ENCODE assay signal across 19 cellular contexts in the genomic region with DNA sequence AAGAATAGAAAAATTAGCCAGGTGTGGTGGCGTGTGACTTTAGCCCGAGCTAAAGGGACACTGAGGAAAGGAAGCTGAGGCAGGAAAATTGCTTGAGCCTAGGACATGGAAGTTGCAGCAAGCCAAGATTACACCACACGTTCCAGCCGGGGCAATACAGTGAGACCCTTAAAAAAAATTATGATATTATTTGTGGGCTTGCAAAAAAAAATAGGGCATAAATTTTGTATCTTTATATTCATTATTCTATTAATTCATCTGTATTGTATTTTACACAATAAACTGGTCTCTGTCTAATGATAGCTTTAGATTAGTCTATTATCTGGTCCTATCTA. TPM values are rescaled to one million over a fixed set of nuclear protein-coding genes. Genes with fewer than 3 reads are reported as not detected.
DNase-seq lines count a peak whose midpoint lies in the region; ATAC-seq and TF ChIP-seq lines count a peak whose summit lies in the region.
"Had no signal": no experiment of that assay in that cellular context is flagged by ENCODE, and none has a peak within 500 bp of the region (broad histone marks: within the 10 kb centered on the region; RNA-seq: fewer than 3 reads in every experiment).

No MANE protein-coding gene starts in this region.

- in situ Hi-C loops in Panc1 (cut with HindIII; ENCODE audit: low pct_unique_long_range_greater_than_20kb, low sequenced_read_pairs), result no loop called here
- in situ Hi-C loops in mammary epithelial cell (cut with MboI; ENCODE audit: low sequenced_read_pairs in 2 of 2), result no loop called here

- peaks cover 0 to 41% of the 10 kb centered on the region in 2 donors for H3K36me3 Mint-ChIP-seq in activated naive CD4-positive, alpha-beta T cell treated with anti-CD3 and anti-CD28 coated beads, Interleukin-2, amount 50 U/mL, for 72 hours
- H3K36me3 Mint-ChIP-seq in stimulated activated memory B cell treated with anti-CD40 and anti-IgM and Interleukin-4, amounts not matched to agents 10 μg/mL and 1 μg/mL and 100 μg/mL, for 72 hours, result peaks cover 47% of the 10 kb centered on the region

- H3K27ac ChIP-seq in Panc1 (ENCODE audit: low read length) (peak overlapping the region; percentile 57; the same call in 1 of the 2 replicates), mammary epithelial cell (ENCODE audit: insufficient read depth, low read depth, low read length) (peak overlapping the region; percentile 64)
- H3K27ac ChIP-seq: pancreas, right atrium auricular region had no signal

- no peak overlapping the region for H3K9ac ChIP-seq in mammary epithelial cell (ENCODE audit: insufficient read depth, low read length)

- H3K4me2 ChIP-seq in mammary epithelial cell (ENCODE audit: insufficient read depth, low read depth, low read length), result no peak overlapping the region

- dilution Hi-C loops in mammary epithelial cell (cut with HindIII; ENCODE audit: low sequenced_read_pairs), result no loop called here

- BruUV-seq in Panc1 (replicated peaks; lab: Mats Ljungman, UMichigan), result no TSS peak
- no TSS peak for BruUV-seq in mammary epithelial cell (replicated peaks; lab: Mats Ljungman, UMichigan)

- no peak overlapping the region for H2AFZ ChIP-seq in mammary epithelial cell (ENCODE audit: low read depth, low read length)

- peaks cover 9% of the 10 kb centered on the region for H3K4me1 Mint-ChIP-seq in stimulated activated memory B cell treated with anti-CD40 and anti-IgM and Interleukin-4, amounts not matched to agents 10 μg/mL and 1 μg/mL and 100 μg/mL, for 72 hours
- H3K4me1 Mint-ChIP-seq: CD14-positive monocyte had no signal

- POLR2A ChIA-PET in Panc1 (lab: Charles Lee), result interaction anchor here (0.7 kb wide), 1 partner anchor 67 kb away, joined by 3 read pairs; no protein-coding TSS in a partner anchor

- no peaks in the 10 kb centered on the region for H3K27me3 Mint-ChIP-seq in stimulated activated memory B cell treated with anti-CD40 and anti-IgM and Interleukin-4, amounts not matched to agents 10 μg/mL and 1 μg/mL and 100 μg/mL, for 72 hours
- H3K27me3 Mint-ChIP-seq: naive thymus-derived CD4-positive, alpha-beta T cell had no signal

- 80% methylated on average over 1 of the region's 4 CpGs for whole genome bisulfite sequencing in mammary epithelial cell (ENCODE audit: low coverage, missing lambda C conversion rate)

- H3K4me1 ChIP-seq in Panc1 (ENCODE audit: control insufficient read depth, insufficient read depth, low read length) (peaks cover 10% of the 10 kb centered on the region), mammary epithelial cell (ENCODE audit: insufficient read depth, low read length) (peaks cover 11% of the 10 kb centered on the region)
- H3K4me1 ChIP-seq: pancreas, right atrium auricular region had no signal

- H4K20me1 ChIP-seq in mammary epithelial cell (ENCODE audit: insufficient read depth, low read length), result no peaks in the 10 kb centered on the region

- H3K9me3 ChIP-seq in Panc1 (ENCODE audit: control insufficient read depth, insufficient read depth, low read depth, low read length), result no peaks in the 10 kb centered on the region
- H3K9me3 ChIP-seq in mammary epithelial cell (replicated peaks; ENCODE audit: insufficient read depth, low read length), result no peaks in the 10 kb centered on the region
- H3K9me3 ChIP-seq: pancreas, right atrium auricular region had no signal

- TF ChIP-seq CTCF in Panc1 (IDR thresholded peaks at IDR 0.05) (no peak), mammary epithelial cell (conservative IDR thresholded peaks at IDR 0.05 in 1 of 2, IDR thresholded peaks at IDR 0.05 in 1 of 2; ENCODE audit: extremely low read depth in 1 of 2, insufficient read depth in 1 of 2, low read depth in 1 of 2, low read length in 2 of 2) (no peak)

- no peak overlapping the region for H3K4me3 Mint-ChIP-seq in stimulated activated memory B cell treated with anti-CD40 and anti-IgM and Interleukin-4, amounts not matched to agents 10 μg/mL and 1 μg/mL and 100 μg/mL, for 72 hours
- H3K4me3 Mint-ChIP-seq: CD14-positive monocyte; naive thymus-derived CD4-positive, alpha-beta T cell had no signal

- H3K27me3 ChIP-seq in Panc1 (ENCODE audit: control insufficient read depth, insufficient read depth, low read length), result no peaks in the 10 kb centered on the region
- H3K27me3 ChIP-seq in mammary epithelial cell (ENCODE audit: insufficient read depth, low read length), result no peaks in the 10 kb centered on the region
- H3K27me3 ChIP-seq: pancreas, right atrium auricular region had no signal

- intact Hi-C loops in Panc1 (cut with micrococcal nuclease; ENCODE audit: unreplicated experiment) (no loop called here), mammary epithelial cell (cut with micrococcal nuclease) (loop anchor here (2.0 kb wide), 1 partner anchor 17 kb away; the partner anchor contains the start of gene ORC2)

- ATAC-seq in activated naive CD4-positive, alpha-beta T cell treated with anti-CD3 and anti-CD28 coated beads, Interleukin-2, amount 50 U/mL, for 72 hours, result no peak
- ATAC-seq in Panc1 (no peak), GM18907 (IDR thresholded peaks at IDR 0.05; ENCODE audit: unreplicated experiment) (no peak), GM21360 (IDR thresholded peaks at IDR 0.05; ENCODE audit: unreplicated experiment) (no peak)
- no peak for ATAC-seq in stimulated activated memory B cell treated with anti-CD40 and anti-IgM and Interleukin-4, amounts not matched to agents 10 μg/mL and 1 μg/mL and 100 μg/mL, for 72 hours
- ATAC-seq: naive thymus-derived CD4-positive, alpha-beta T cell; Right ventricle myocardium inferior had no signal

- no peak for DNase-seq in activated naive CD4-positive, alpha-beta T cell treated with anti-CD3 and anti-CD28 coated beads, Interleukin-2, amount 50 U/mL, for 72 hours (ENCODE audit: low spot score in 2 of 2)
- DNase-seq in activated naive CD4-positive, alpha-beta T cell treated with anti-CD3 and anti-CD28 coated beads, Interleukin-2, amount 50 U/mL, for 16 hours, result no peak
- DNase-seq in Panc1 (ENCODE audit: low read depth, low spot score) (no peak), mammary epithelial cell (no peak)
- no peak for DNase-seq in stimulated activated CD4-positive, alpha-beta T cell treated with anti-CD3 and anti-CD28 coated beads, Interleukin-15, amount 100 ng/mL, for 24 hours
- DNase-seq: activated effector memory CD4-positive, alpha-beta T cell treated with anti-CD3 and anti-CD28 coated beads, Interleukin-2, amount 50 U/mL, for 16 hours; left cardiac atrium; mesendoderm; NCI-H1417 treated with DMSO at 0.1 percent for 48 hours; NCI-H510A treated with DMSO at 0.1 percent for 48 hours; pancreas; substantia nigra had no signal

- peaks cover 33% of the 10 kb centered on the region; the same call in 1 of the 2 replicates for H3K36me3 ChIP-seq in Panc1 (ENCODE audit: control insufficient read depth, insufficient read depth, low read length)
- H3K36me3 ChIP-seq in mammary epithelial cell (ENCODE audit: insufficient read depth, low read length), result peaks cover 27% of the 10 kb centered on the region

- H3K27ac Mint-ChIP-seq in activated naive CD4-positive, alpha-beta T cell treated with anti-CD3 and anti-CD28 coated beads, Interleukin-2, amount 50 U/mL, for 72 hours, result peak overlapping the region; percentile 72 to 98
- H3K27ac Mint-ChIP-seq in stimulated activated memory B cell treated with anti-CD40 and anti-IgM and Interleukin-4, amounts not matched to agents 10 μg/mL and 1 μg/mL and 100 μg/mL, for 72 hours, result peak overlapping the region; percentile 3

- CTCF ChIA-PET in Panc1 (lab: Charles Lee), result no interaction called here
- CTCF ChIA-PET in mammary epithelial cell (lab: Charles Lee; ENCODE audit: low non-redundant PET), result interaction anchor here (0.6 kb wide), 2 partner anchors 22 to 234 kb away, joined by 3 to 4 read pairs; no protein-coding TSS in a partner anchor

- H3K79me2 ChIP-seq in mammary epithelial cell (ENCODE audit: insufficient read depth, low read length), result no peaks in the 10 kb centered on the region

- H3K9me3 Mint-ChIP-seq in activated naive CD4-positive, alpha-beta T cell treated with anti-CD3 and anti-CD28 coated beads, Interleukin-2, amount 50 U/mL, for 72 hours, result no peaks in the 10 kb centered on the region
- no peaks in the 10 kb centered on the region for H3K9me3 Mint-ChIP-seq in stimulated activated memory B cell treated with anti-CD40 and anti-IgM and Interleukin-4, amounts not matched to agents 10 μg/mL and 1 μg/mL and 100 μg/mL, for 72 hours
- H3K9me3 Mint-ChIP-seq: CD14-positive monocyte; naive thymus-derived CD4-positive, alpha-beta T cell had no signal

- H3K4me3 ChIP-seq in Panc1 (ENCODE audit: low read depth in 2 of 2, low read length in 2 of 2) (no peak overlapping the region), mammary epithelial cell (replicated peaks in 1 of 3; ENCODE audit: insufficient read depth in 1 of 3, low read depth in 2 of 3, low read length in 3 of 3) (no peak overlapping the region)
- H3K4me3 ChIP-seq: pancreas, right atrium auricular region had no signal

RNA-seq across cellular contexts. Expression of gene ORC2, which starts 18.1 kb away (rescaled TPM):
- 10 to 100 TPM; 74.6 to 88.0 TPM for total RNA-seq in activated naive CD4-positive, alpha-beta T cell treated with anti-CD3 and anti-CD28 coated beads, Interleukin-2, amount 50 U/mL, for 72 hours
- total RNA-seq in Panc1 (2021; ENCODE audit: unreplicated experiment) (41.8 TPM), mammary epithelial cell (10 to 100 TPM; 14.8 to 44.5 TPM)
- polyA plus RNA-seq in Panc1 (2012; ENCODE audit: insufficient read length), result 17.7 TPM
- polyA plus RNA-seq in mammary epithelial cell, result 4.4 TPM
- polyA minus RNA-seq in mammary epithelial cell, result 2.9 TPM

RNA-seq across cellular contexts. Expression of gene NIF3L1, which starts 56.2 kb away (rescaled TPM):
- 10 to 100 TPM; 17.2 to 36.7 TPM for total RNA-seq in activated naive CD4-positive, alpha-beta T cell treated with anti-CD3 and anti-CD28 coated beads, Interleukin-2, amount 50 U/mL, for 72 hours
- 37.4 TPM for total RNA-seq in Panc1 (2021; ENCODE audit: unreplicated experiment)
- 28.4 TPM for polyA plus RNA-seq in Panc1 (2012; ENCODE audit: insufficient read length)
- 10 to 100 TPM; 18.0 to 23.2 TPM for total RNA-seq in mammary epithelial cell
- 42.9 TPM for polyA plus RNA-seq in mammary epithelial cell
- polyA minus RNA-seq in mammary epithelial cell, result 34.2 TPM

RNA-seq across cellular contexts. Expression of gene PPIL3, which starts 56.5 kb away (rescaled TPM):
- 10 to 100 TPM; 62.8 to 86.4 TPM for total RNA-seq in activated naive CD4-positive, alpha-beta T cell treated with anti-CD3 and anti-CD28 coated beads, Interleukin-2, amount 50 U/mL, for 72 hours
- 12.2 TPM for total RNA-seq in Panc1 (2021; ENCODE audit: unreplicated experiment)
- polyA plus RNA-seq in Panc1 (2012; ENCODE audit: insufficient read length), result 7.7 TPM
- total RNA-seq in mammary epithelial cell, result 10 to 100 TPM; 18.5 to 45.1 TPM
- polyA plus RNA-seq in mammary epithelial cell, result 23.0 TPM
- 20.4 TPM for polyA minus RNA-seq in mammary epithelial cell
